ENCODE assay signal across 19 cellular contexts in genomic region chr5:98576275-98576674, GRCh38.
DNase-seq lines count a peak whose midpoint lies in the region; ATAC-seq, FAIRE-seq and TF ChIP-seq lines count a peak whose summit lies in the region.
"Had no signal": no experiment of that assay in that cellular context is flagged by ENCODE, and none has a peak within 500 bp of the region (broad histone marks: within the 10 kb centered on the region; RNA-seq: fewer than 3 reads in every experiment).

No MANE protein-coding gene starts in this region.

- H3K36me3 ChIP-seq in HepG2 (replicated peaks in 1 of 2; ENCODE audit: control insufficient read depth in 1 of 2, insufficient read depth in 2 of 2, low read length in 2 of 2), result no peaks in the 10 kb centered on the region
- H3K36me3 ChIP-seq in right lobe of liver, result no peaks in the 10 kb centered on the region
- no peaks in the 10 kb centered on the region for H3K36me3 ChIP-seq in GM12878 (ENCODE audit: control insufficient read depth in 2 of 2, insufficient read depth in 2 of 2, low read length in 1 of 2)
- H3K36me3 ChIP-seq in lower lobe of right lung, result no peaks in the 10 kb centered on the region
- H3K36me3 ChIP-seq in right atrium auricular region, result no peaks in the 10 kb centered on the region
- no peaks in the 10 kb centered on the region for H3K36me3 ChIP-seq in brain microvascular endothelial cell (replicated peaks)
- H3K36me3 ChIP-seq: BLaER1 had no signal

- no peaks in the 10 kb centered on the region for H4K20me1 ChIP-seq in HepG2 (ENCODE audit: insufficient read depth, low read length)
- no peaks in the 10 kb centered on the region for H4K20me1 ChIP-seq in GM12878 (ENCODE audit: control insufficient read depth, insufficient read depth)
- H4K20me1 ChIP-seq: BLaER1 had no signal

- H3K4me2 ChIP-seq in HepG2 (ENCODE audit: low read depth, low read length) (no peak overlapping the region), GM12878 (ENCODE audit: control insufficient read depth, insufficient read depth) (no peak overlapping the region)
- H3K4me2 ChIP-seq: BLaER1, GM23338 had no signal

- in situ Hi-C loops in HepG2 (cut with HindIII; ENCODE audit: extremely low pct_ligation_motif_present, low pct_unique_long_range_greater_than_20kb), result no loop called here
- in situ Hi-C loops in GM12878 (cut with MboI), result no loop called here
- in situ Hi-C loops in brain microvascular endothelial cell (cut with HindIII; ENCODE audit: low pct_ligation_motif_present, low sequenced_read_pairs), result no loop called here
- in situ Hi-C loops in GM13977 (cut with MboI; ENCODE audit: low pct_unique_long_range_greater_than_20kb, low sequenced_read_pairs, unreplicated experiment), result no loop called here

- no peak for DNase-seq in HepG2 (ENCODE audit: low spot score)
- no peak for DNase-seq in right lobe of liver
- no peak for DNase-seq in GM12878 (ENCODE audit: low read depth, low spot score)
- DNase-seq in lower lobe of right lung, result peak; percentile 27
- DNase-seq in globus pallidus (ENCODE audit: low spot score), result no peak
- DNase-seq in right atrium auricular region (ENCODE audit: low spot score), result no peak
- no peak for DNase-seq in brain microvascular endothelial cell
- no peak for DNase-seq in GM13977 (ENCODE audit: low spot score)
- DNase-seq: CD4-positive, alpha-beta memory T cell; DMS153; DMS79; GDM1; H7; HFFc6 had no signal

- no peaks in the 10 kb centered on the region for H3K4me1 ChIP-seq in HepG2 (ENCODE audit: insufficient read depth, low read length)
- H3K4me1 ChIP-seq in right lobe of liver, result no peaks in the 10 kb centered on the region
- H3K4me1 ChIP-seq in GM12878 (ENCODE audit: control insufficient read depth, insufficient read depth, low read length), result no peaks in the 10 kb centered on the region
- H3K4me1 ChIP-seq in lower lobe of right lung, result no peaks in the 10 kb centered on the region
- no peaks in the 10 kb centered on the region for H3K4me1 ChIP-seq in right atrium auricular region
- H3K4me1 ChIP-seq: BLaER1 had no signal

- no peak for TF ChIP-seq EP300 in HepG2 (IDR thresholded peaks at IDR 0.05; ENCODE audit: low read depth in 2 of 2, low read length in 2 of 2)
- TF ChIP-seq EP300 in HepG2 (CRISPR knock-in tag; IDR thresholded peaks at IDR 0.05; ENCODE audit: borderline replicate concordance), result no peak
- TF ChIP-seq EP300 in GM12878 (IDR thresholded peaks at IDR 0.05; ENCODE audit: borderline replicate concordance in 1 of 2, control insufficient read depth in 1 of 2, low read depth in 2 of 2, low read length in 2 of 2), result no peak

- CTCF ChIA-PET in HepG2 (lab: Yijun Ruan, JAX; ENCODE audit: low intra/inter-chr PET ratio, low total read pairs) (no interaction called here), GM12878 (lab: Yijun Ruan, JAX) (no interaction called here)

- WGBS in HepG2 (ENCODE audit: low lambda C conversion rate), result 38% methylated on average over 7 of the region's 20 CpGs
- WGBS in right lobe of liver (ENCODE audit: insufficient coverage, low coverage, low lambda C conversion rate, missing lambda C conversion rate), result 81% methylated on average over 12 of the region's 20 CpGs
- 41% methylated on average over 20 of the region's 20 CpGs for WGBS in GM12878 (ENCODE audit: insufficient coverage, insufficient replicate concordance, low lambda C conversion rate, missing lambda C conversion rate)

- no peak for ATAC-seq in HepG2
- no peak for ATAC-seq in right lobe of liver
- no peak for ATAC-seq in GM12878
- no peak for ATAC-seq in lower lobe of right lung
- ATAC-seq: GM23338, HCT116 had no signal

- no peak overlapping the region for H3K4me3 ChIP-seq in HepG2 (replicated peaks in 1 of 3; ENCODE audit: insufficient read depth in 1 of 3, low read depth in 2 of 3, low read length in 3 of 3)
- H3K4me3 ChIP-seq in right lobe of liver, result no peak overlapping the region
- no peak overlapping the region for H3K4me3 ChIP-seq in GM12878
- H3K4me3 ChIP-seq in lower lobe of right lung, result no peak overlapping the region
- no peak overlapping the region for H3K4me3 ChIP-seq in right atrium auricular region
- no peak overlapping the region for H3K4me3 ChIP-seq in brain microvascular endothelial cell (ENCODE audit: low read depth, low read length)
- H3K4me3 ChIP-seq: BLaER1, GM23338 had no signal

- H3K9ac ChIP-seq in HepG2 (ENCODE audit: insufficient read depth, low read depth, low read length) (no peak overlapping the region), GM12878 (ENCODE audit: control insufficient read depth, insufficient read depth, low read length) (no peak overlapping the region)
- H3K9ac ChIP-seq: BLaER1 had no signal

- H3K79me2 ChIP-seq in HepG2 (ENCODE audit: insufficient read depth, low read length), result no peaks in the 10 kb centered on the region
- no peaks in the 10 kb centered on the region for H3K79me2 ChIP-seq in GM12878 (ENCODE audit: control insufficient read depth, insufficient read depth, low read length)

- H2AFZ ChIP-seq in HepG2 (ENCODE audit: low read length) (no peak overlapping the region), GM12878 (ENCODE audit: control insufficient read depth, low read depth, low read length) (no peak overlapping the region)
- H2AFZ ChIP-seq: GM23338 had no signal

- FAIRE-seq in HepG2 (lab: Jason Lieb, UNC), result peak; percentile 78
- FAIRE-seq in GM12878 (lab: Jason Lieb, UNC), result peak; percentile 92

- TF ChIP-seq POLR2A in HepG2 (IDR thresholded peaks at IDR 0.05; ENCODE audit: insufficient read depth in 1 of 2, low read depth in 2 of 2, low read length in 2 of 2) (no peak), right lobe of liver (IDR thresholded peaks at IDR 0.05) (no peak), GM12878 (IDR thresholded peaks at IDR 0.05; ENCODE audit: low read depth, low read length) (no peak)

- no peaks in the 10 kb centered on the region for H3K9me3 ChIP-seq in HepG2 (ENCODE audit: low read length)
- no peaks in the 10 kb centered on the region for H3K9me3 ChIP-seq in right lobe of liver
- no peaks in the 10 kb centered on the region for H3K9me3 ChIP-seq in GM12878 (replicated peaks; ENCODE audit: control insufficient read depth, insufficient read depth, low read length)
- H3K9me3 ChIP-seq in lower lobe of right lung, result no peaks in the 10 kb centered on the region
- H3K9me3 ChIP-seq in right atrium auricular region, result no peaks in the 10 kb centered on the region
- H3K9me3 ChIP-seq: BLaER1 had no signal

- no peak for TF ChIP-seq RAD21 in HepG2 (CRISPR knock-in tag; IDR thresholded peaks at IDR 0.05)
- no peak for TF ChIP-seq RAD21 in GM12878 (IDR thresholded peaks at IDR 0.05; ENCODE audit: insufficient read depth, low read depth, low read length)

- no peaks in the 10 kb centered on the region for H3K27me3 ChIP-seq in HepG2 (ENCODE audit: control insufficient read depth in 1 of 2, insufficient read depth in 2 of 2, low read length in 2 of 2)
- H3K27me3 ChIP-seq in right lobe of liver, result no peaks in the 10 kb centered on the region
- no peaks in the 10 kb centered on the region for H3K27me3 ChIP-seq in GM12878 (replicated peaks in 1 of 2; ENCODE audit: control insufficient read depth in 2 of 2, insufficient read depth in 2 of 2, low read length in 1 of 2)
- no peaks in the 10 kb centered on the region for H3K27me3 ChIP-seq in lower lobe of right lung (ENCODE audit: low read depth)
- H3K27me3 ChIP-seq in right atrium auricular region, result no peaks in the 10 kb centered on the region
- no peaks in the 10 kb centered on the region for H3K27me3 ChIP-seq in brain microvascular endothelial cell (replicated peaks)
- H3K27me3 ChIP-seq: BLaER1 had no signal

- intact Hi-C loops in HepG2 (cut with micrococcal nuclease; ENCODE audit: unreplicated experiment), result no loop called here
- intact Hi-C loops in right lobe of liver (cut with DNase I), result no loop called here
- intact Hi-C loops in GM12878 (cut with micrococcal nuclease; ENCODE audit: unreplicated experiment), result no loop called here
- intact Hi-C loops in lower lobe of right lung (cut with DNase I), result no loop called here

- RAD21 ChIA-PET in GM12878 (lab: Charles Lee; ENCODE audit: unreplicated experiment), result no interaction called here

- no TSS peak for BruUV-seq in HepG2 (replicated peaks; lab: Mats Ljungman, UMichigan)
- BruUV-seq in GM12878 (replicated peaks; lab: Mats Ljungman, UMichigan), result no TSS peak

- TF ChIP-seq CTCF in HepG2 (CRISPR knock-in tag; IDR thresholded peaks at IDR 0.05), result no peak
- TF ChIP-seq CTCF in right lobe of liver (IDR thresholded peaks at IDR 0.05), result no peak
- TF ChIP-seq CTCF in GM12878 (IDR thresholded peaks at IDR 0.05 in 2 of 3, conservative IDR thresholded peaks at IDR 0.05 in 1 of 3; ENCODE audit: control insufficient read depth in 2 of 3, extremely low read depth in 1 of 3, insufficient read depth in 1 of 3, low read depth in 3 of 3, low read length in 3 of 3), result no peak
- no peak for TF ChIP-seq CTCF in lower lobe of right lung (IDR thresholded peaks at IDR 0.05)
- no peak for TF ChIP-seq CTCF in right atrium auricular region (IDR thresholded peaks at IDR 0.05)
- no peak for TF ChIP-seq CTCF in brain microvascular endothelial cell (IDR thresholded peaks at IDR 0.05; ENCODE audit: low read depth, low read length, missing control alignments)
- no peak for TF ChIP-seq CTCF in GM13977 (IDR thresholded peaks at IDR 0.05; ENCODE audit: extremely low read depth, insufficient read depth, missing control alignments)

- POLR2A ChIA-PET in HepG2 (lab: Yijun Ruan, JAX), result no interaction called here
- POLR2A ChIA-PET in GM12878 (lab: Charles Lee), result no interaction called here

- H3K27ac ChIP-seq in HepG2 (ENCODE audit: extremely low read length, insufficient read depth, low read length) (no peak overlapping the region), right lobe of liver (no peak overlapping the region), GM12878 (ENCODE audit: control insufficient read depth, insufficient read depth) (no peak overlapping the region), lower lobe of right lung (no peak overlapping the region), right atrium auricular region (no peak overlapping the region), brain microvascular endothelial cell (no peak overlapping the region)
- H3K27ac ChIP-seq: 22Rv1, BLaER1, HL-60 had no signal

- SMC1A ChIA-PET in GM12878 (lab: Charles Lee; ENCODE audit: uncharacterized antibody, unreplicated experiment), result no interaction called here

TF ChIP-seq in HepG2, 621 proteins besides CTCF, POLR2A, EP300 and RAD21 (continues in another document):
- TF ChIP-seq NCOA5 (CRISPR knock-in tag; IDR thresholded peaks at IDR 0.05) (no peak), ZKSCAN5 (CRISPR knock-in tag; IDR thresholded peaks at IDR 0.05) (no peak), POLR2AphosphoS5 (IDR thresholded peaks at IDR 0.05; ENCODE audit: low read depth, low read length) (no peak), ZSCAN20 (CRISPR knock-in tag; IDR thresholded peaks at IDR 0.05; ENCODE audit: borderline replicate concordance) (no peak), BRCA1 (CRISPR knock-in tag; IDR thresholded peaks at IDR 0.05) (no peak)

TF ChIP-seq in GM12878, 131 proteins besides CTCF, POLR2A, EP300 and RAD21:
- no peak for TF ChIP-seq MTA3 (IDR thresholded peaks at IDR 0.05; ENCODE audit: borderline replicate concordance, low read length)
- TF ChIP-seq ZNF622 (IDR thresholded peaks at IDR 0.05), result no peak
